20 cellular contexts compared by ENCODE assay signal in genomic region chr6:166484863-166485262, GRCh38.
DNase-seq lines count a peak whose midpoint lies in the region; TF ChIP-seq lines count a peak whose summit lies in the region.
"Had no signal": no experiment of that assay in that cellular context is flagged by ENCODE, and none has a peak within 500 bp of the region (broad histone marks: within the 10 kb centered on the region; RNA-seq: fewer than 3 reads in every experiment).

No MANE protein-coding gene starts in this region.

- intact Hi-C loops in spleen (cut with DNase I; ENCODE audit: low total_unique reads), result no loop called here

- whole genome bisulfite sequencing in spleen, 5 donors, result 90 to 93% (median 91%) methylated on average over 10 of the region's 10 CpGs

- TF ChIP-seq POLR2A in spleen (IDR thresholded peaks at IDR 0.05), result no peak

- H3K9me3 Mint-ChIP-seq in T-helper 2 cell treated with Interferon-gamma antibody and Interleukin-4, amounts not matched to agents 5 μg/mL and 100 μg/mL, for 36 hours, result peaks cover 13% of the 10 kb centered on the region
- no peaks in the 10 kb centered on the region for H3K9me3 Mint-ChIP-seq in nephron progenitor cell
- H3K9me3 Mint-ChIP-seq: HFFc6 had no signal

- no peak for DNase-seq in T-helper 2 cell treated with Interferon-gamma antibody and Interleukin-4, amounts not matched to agents 5 μg/mL and 100 μg/mL, for 36 hours (ENCODE audit: low spot score)
- no peak for DNase-seq in T-helper 2 cell
- DNase-seq in caudate nucleus (lab: John Stamatoyannopoulos, UW), result peak in 49 of 61 donors; percentile 5 to 96 (median 73)
- no peak for DNase-seq in nephron progenitor cell
- DNase-seq in spleen, result peak; percentile 71
- no peak for DNase-seq in amygdala (lab: John Stamatoyannopoulos, UW)
- no peak for DNase-seq in NCI-H1105 (lab: John Stamatoyannopoulos, UW)
- no peak for DNase-seq in HUDEP-2 (lab: John Stamatoyannopoulos, UW; ENCODE audit: unreplicated experiment in 76 of 76)
- DNase-seq: ACHN, DMS79 treated with DMSO at 0.1 percent for 48 hours, H7, HFFc6, Kasumi-1, NCI-H1417 treated with DMSO at 0.1 percent for 48 hours, NCI-H187 treated with DMSO at 0.1 percent for 48 hours, NCI-H2227 treated with DMSO at 0.1 percent for 48 hours, NCI-H510A had no signal

- no peaks in the 10 kb centered on the region for H3K9me3 ChIP-seq in spleen

- peaks cover 3 to 25% (median 20%) of the 10 kb centered on the region in 6 donors for H3K4me1 ChIP-seq in spleen

- H3K4me1 Mint-ChIP-seq in T-helper 2 cell treated with Interferon-gamma antibody and Interleukin-4, amounts not matched to agents 5 μg/mL and 100 μg/mL, for 36 hours (ENCODE audit: low read depth), result peaks cover 14% of the 10 kb centered on the region
- peaks cover 65% of the 10 kb centered on the region for H3K4me1 Mint-ChIP-seq in nephron progenitor cell

- peak overlapping the region; percentile 60 for H3K27ac Mint-ChIP-seq in T-helper 2 cell treated with Interferon-gamma antibody and Interleukin-4, amounts not matched to agents 5 μg/mL and 100 μg/mL, for 36 hours
- H3K27ac Mint-ChIP-seq in nephron progenitor cell, result peak overlapping the region; percentile 29
- H3K27ac Mint-ChIP-seq: HFFc6 had no signal

- TF ChIP-seq CTCF in nephron progenitor cell (IDR thresholded peaks at IDR 0.05) (no peak), spleen (IDR thresholded peaks at IDR 0.05 in 8 of 11, conservative IDR thresholded peaks at IDR 0.05 in 3 of 11) (no peak)

- H3K4me3 Mint-ChIP-seq in T-helper 2 cell treated with Interferon-gamma antibody and Interleukin-4, amounts not matched to agents 5 μg/mL and 100 μg/mL, for 36 hours, result no peak overlapping the region
- H3K4me3 Mint-ChIP-seq in nephron progenitor cell, result no peak overlapping the region
- H3K4me3 Mint-ChIP-seq: HFFc6 had no signal

- no peaks in the 10 kb centered on the region for H3K27me3 ChIP-seq in spleen (replicated peaks in 1 of 7)

- H3K4me3 ChIP-seq in spleen, result no peak overlapping the region

- no peak overlapping the region for H3K27ac ChIP-seq in caudate nucleus (ENCODE audit: low read depth, low read length)
- H3K27ac ChIP-seq in spleen, result no peak overlapping the region
- H3K27ac ChIP-seq: 22Rv1, C4-2B, RWPE1 had no signal

- H3K36me3 Mint-ChIP-seq in T-helper 2 cell treated with Interferon-gamma antibody and Interleukin-4, amounts not matched to agents 5 μg/mL and 100 μg/mL, for 36 hours (ENCODE audit: low read depth), result peaks cover 16% of the 10 kb centered on the region
- H3K36me3 Mint-ChIP-seq in nephron progenitor cell (ENCODE audit: low read depth), result peaks cover 15% of the 10 kb centered on the region

- no peaks in the 10 kb centered on the region for H3K27me3 Mint-ChIP-seq in T-helper 2 cell treated with Interferon-gamma antibody and Interleukin-4, amounts not matched to agents 5 μg/mL and 100 μg/mL, for 36 hours (ENCODE audit: low read depth)
- H3K27me3 Mint-ChIP-seq in nephron progenitor cell (ENCODE audit: low read depth, poor library complexity), result peaks cover 3% of the 10 kb centered on the region

- H3K36me3 ChIP-seq in spleen, result peaks cover 0 to 77% (median 1%) of the 10 kb centered on the region in 6 donors

Comparison
In these comparisons a context has a peak if more than half of its experiments do, and no peak if none do; other contexts are left out.
1. DNase-seq: peak in caudate nucleus (49 of 61) and spleen (single experiment); none in T-helper 2 cell treated with Interferon-gamma antibody and Interleukin-4, amounts not matched to agents 5 μg/mL and 100 μg/mL, for 36 hours (single experiment), T-helper 2 cell (0 of 5), nephron progenitor cell (single experiment), amygdala (0 of 56), NCI-H1105 (single experiment) and HUDEP-2 (0 of 76).